In the genomic region with DNA sequence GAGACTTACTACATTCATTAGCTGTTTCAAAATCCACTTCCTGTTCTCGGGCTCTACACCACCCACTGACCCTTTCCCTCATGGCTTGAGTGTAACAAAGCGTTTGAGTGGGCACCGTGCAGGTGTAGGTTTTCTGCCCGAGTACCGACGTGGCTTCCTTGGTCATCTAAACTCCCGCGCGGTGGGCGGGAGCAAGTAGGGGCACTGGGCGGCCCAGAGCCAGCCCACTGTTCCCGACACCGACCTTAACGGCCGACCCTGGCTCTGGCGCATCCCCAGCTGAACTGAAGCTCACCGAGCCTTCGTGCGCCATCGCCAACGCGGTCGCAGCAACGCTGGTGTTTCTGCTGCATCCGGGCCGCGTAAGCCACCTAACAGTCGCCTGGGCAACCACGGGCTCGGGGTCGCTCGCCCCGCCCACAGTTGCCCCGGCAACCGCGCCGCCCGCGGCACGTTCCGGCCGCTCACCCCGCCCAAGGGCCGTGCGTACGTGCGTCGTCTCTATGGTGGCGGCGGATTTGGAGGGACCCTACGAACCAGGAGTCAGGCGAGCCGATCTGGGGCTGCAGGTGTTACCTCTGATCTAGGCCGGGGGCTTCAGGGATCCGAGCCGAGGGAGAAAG, we compare ENCODE assay signal across 1 cellular context.
A peak's percentile ranks its signal among the peaks of the same experiment; 100 is the strongest.
TF ChIP-seq lines count a peak whose summit lies in the region.

A gene (minus strand): TSS at position 372 of the 623 bp plus-strand sequence. CDS start 59 bp downstream, at position 313.
A gene with protein sequence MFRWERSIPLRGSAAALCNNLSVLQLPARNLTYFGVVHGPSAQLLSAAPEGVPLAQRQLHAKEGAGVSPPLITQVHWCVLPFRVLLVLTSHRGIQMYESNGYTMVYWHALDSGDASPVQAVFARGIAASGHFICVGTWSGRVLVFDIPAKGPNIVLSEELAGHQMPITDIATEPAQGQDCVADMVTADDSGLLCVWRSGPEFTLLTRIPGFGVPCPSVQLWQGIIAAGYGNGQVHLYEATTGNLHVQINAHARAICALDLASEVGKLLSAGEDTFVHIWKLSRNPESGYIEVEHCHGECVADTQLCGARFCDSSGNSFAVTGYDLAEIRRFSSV (plus strand): TSS at position 483 of the 623 bp plus-strand sequence. CDS start 424 bp downstream, outside the sequence.

TF ChIP-seq in K562, 482 proteins besides CTCF, POLR2A, EP300 and RAD21 (continued from another document and continues in another):
- TF ChIP-seq, protein P1, sequence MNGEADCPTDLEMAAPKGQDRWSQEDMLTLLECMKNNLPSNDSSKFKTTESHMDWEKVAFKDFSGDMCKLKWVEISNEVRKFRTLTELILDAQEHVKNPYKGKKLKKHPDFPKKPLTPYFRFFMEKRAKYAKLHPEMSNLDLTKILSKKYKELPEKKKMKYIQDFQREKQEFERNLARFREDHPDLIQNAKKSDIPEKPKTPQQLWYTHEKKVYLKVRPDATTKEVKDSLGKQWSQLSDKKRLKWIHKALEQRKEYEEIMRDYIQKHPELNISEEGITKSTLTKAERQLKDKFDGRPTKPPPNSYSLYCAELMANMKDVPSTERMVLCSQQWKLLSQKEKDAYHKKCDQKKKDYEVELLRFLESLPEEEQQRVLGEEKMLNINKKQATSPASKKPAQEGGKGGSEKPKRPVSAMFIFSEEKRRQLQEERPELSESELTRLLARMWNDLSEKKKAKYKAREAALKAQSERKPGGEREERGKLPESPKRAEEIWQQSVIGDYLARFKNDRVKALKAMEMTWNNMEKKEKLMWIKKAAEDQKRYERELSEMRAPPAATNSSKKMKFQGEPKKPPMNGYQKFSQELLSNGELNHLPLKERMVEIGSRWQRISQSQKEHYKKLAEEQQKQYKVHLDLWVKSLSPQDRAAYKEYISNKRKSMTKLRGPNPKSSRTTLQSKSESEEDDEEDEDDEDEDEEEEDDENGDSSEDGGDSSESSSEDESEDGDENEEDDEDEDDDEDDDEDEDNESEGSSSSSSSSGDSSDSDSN (IDR thresholded peaks at IDR 0.05; ENCODE audit: borderline replicate concordance in 1 of 2, low read depth in 2 of 2, low read length in 2 of 2) = no peak
- TF ChIP-seq SLC30A9 (CRISPR knock-in tag; IDR thresholded peaks at IDR 0.05) (no peak), NR3C1 (CRISPR knock-in tag; IDR thresholded peaks at IDR 0.05) (no peak), FOXA1 (IDR thresholded peaks at IDR 0.05; ENCODE audit: borderline replicate concordance) (no peak), STAG1 (CRISPR knock-in tag; IDR thresholded peaks at IDR 0.05; ENCODE audit: borderline replicate concordance) (no peak), KLF1 (tag; IDR thresholded peaks at IDR 0.05) (peak; percentile 35; the same call in 1 of the 2 replicates), GATA2 (CRISPR knock-in tag; IDR thresholded peaks at IDR 0.05) (no peak), ERF (CRISPR knock-in tag; IDR thresholded peaks at IDR 0.05) (peak; percentile 62; the same call in 1 of the 2 replicates), NR2C2 (CRISPR knock-in tag; IDR thresholded peaks at IDR 0.05) (no peak), NR2C2 (tag; IDR thresholded peaks at IDR 0.05) (peak; percentile 40; the same call in 1 of the 2 replicates), TGIF2 (CRISPR knock-in tag; IDR thresholded peaks at IDR 0.05) (no peak), EGR1 (conservative IDR thresholded peaks at IDR 0.05) (peak; percentile 69), NFATC3 (IDR thresholded peaks at IDR 0.05) (no peak), SIN3B (IDR thresholded peaks at IDR 0.05; ENCODE audit: low read depth) (no peak), GABPB1 (CRISPR knock-in tag; IDR thresholded peaks at IDR 0.05) (peak; percentile 70; the same call in 1 of the 2 replicates), BRF1 (IDR thresholded peaks at IDR 0.05; ENCODE audit: borderline replicate concordance, extremely low read depth, insufficient read length) (no peak), RAD51 (IDR thresholded peaks at IDR 0.05; ENCODE audit: borderline replicate concordance, low read depth) (no peak), MTA1 (IDR thresholded peaks at IDR 0.05; ENCODE audit: borderline replicate concordance) (no peak), ZNF717 (CRISPR knock-in tag; IDR thresholded peaks at IDR 0.05) (no peak), MAZ (CRISPR knock-in tag; conservative IDR thresholded peaks at IDR 0.05 in 1 of 2, IDR thresholded peaks at IDR 0.05 in 1 of 2) (peak in 1 of 2 experiments; percentile 13; a peak in 3 of 4 replicates), YY1 (IDR thresholded peaks at IDR 0.05; ENCODE audit: borderline replicate concordance in 1 of 3, control insufficient read depth in 1 of 3, extremely low read depth in 1 of 3, insufficient read depth in 3 of 3, insufficient read length in 1 of 3, insufficient replicate concordance in 2 of 3, low read depth in 1 of 3, low read length in 2 of 3) (peak in 1 of 3 experiments; percentile 9), ETS2 (tag; IDR thresholded peaks at IDR 0.05; ENCODE audit: borderline replicate concordance, poor library complexity, severe bottlenecking) (no peak)
- TF ChIP-seq, protein P2, sequence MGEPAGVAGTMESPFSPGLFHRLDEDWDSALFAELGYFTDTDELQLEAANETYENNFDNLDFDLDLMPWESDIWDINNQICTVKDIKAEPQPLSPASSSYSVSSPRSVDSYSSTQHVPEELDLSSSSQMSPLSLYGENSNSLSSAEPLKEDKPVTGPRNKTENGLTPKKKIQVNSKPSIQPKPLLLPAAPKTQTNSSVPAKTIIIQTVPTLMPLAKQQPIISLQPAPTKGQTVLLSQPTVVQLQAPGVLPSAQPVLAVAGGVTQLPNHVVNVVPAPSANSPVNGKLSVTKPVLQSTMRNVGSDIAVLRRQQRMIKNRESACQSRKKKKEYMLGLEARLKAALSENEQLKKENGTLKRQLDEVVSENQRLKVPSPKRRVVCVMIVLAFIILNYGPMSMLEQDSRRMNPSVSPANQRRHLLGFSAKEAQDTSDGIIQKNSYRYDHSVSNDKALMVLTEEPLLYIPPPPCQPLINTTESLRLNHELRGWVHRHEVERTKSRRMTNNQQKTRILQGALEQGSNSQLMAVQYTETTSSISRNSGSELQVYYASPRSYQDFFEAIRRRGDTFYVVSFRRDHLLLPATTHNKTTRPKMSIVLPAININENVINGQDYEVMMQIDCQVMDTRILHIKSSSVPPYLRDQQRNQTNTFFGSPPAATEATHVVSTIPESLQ (CRISPR knock-in tag; IDR thresholded peaks at IDR 0.05) = 0 out of 2 replicates have a peak, but pooled peaks have one; percentile 59
- TF ChIP-seq, protein P3, sequence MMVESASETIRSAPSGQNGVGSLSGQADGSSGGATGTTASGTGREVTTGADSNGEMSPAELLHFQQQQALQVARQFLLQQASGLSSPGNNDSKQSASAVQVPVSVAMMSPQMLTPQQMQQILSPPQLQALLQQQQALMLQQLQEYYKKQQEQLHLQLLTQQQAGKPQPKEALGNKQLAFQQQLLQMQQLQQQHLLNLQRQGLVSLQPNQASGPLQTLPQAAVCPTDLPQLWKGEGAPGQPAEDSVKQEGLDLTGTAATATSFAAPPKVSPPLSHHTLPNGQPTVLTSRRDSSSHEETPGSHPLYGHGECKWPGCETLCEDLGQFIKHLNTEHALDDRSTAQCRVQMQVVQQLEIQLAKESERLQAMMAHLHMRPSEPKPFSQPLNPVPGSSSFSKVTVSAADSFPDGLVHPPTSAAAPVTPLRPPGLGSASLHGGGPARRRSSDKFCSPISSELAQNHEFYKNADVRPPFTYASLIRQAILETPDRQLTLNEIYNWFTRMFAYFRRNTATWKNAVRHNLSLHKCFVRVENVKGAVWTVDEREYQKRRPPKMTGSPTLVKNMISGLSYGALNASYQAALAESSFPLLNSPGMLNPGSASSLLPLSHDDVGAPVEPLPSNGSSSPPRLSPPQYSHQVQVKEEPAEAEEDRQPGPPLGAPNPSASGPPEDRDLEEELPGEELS (CRISPR knock-in tag; IDR thresholded peaks at IDR 0.05; ENCODE audit: borderline replicate concordance) = peak; percentile 73; the same call in 1 of the 2 replicates
- TF ChIP-seq, protein P4, sequence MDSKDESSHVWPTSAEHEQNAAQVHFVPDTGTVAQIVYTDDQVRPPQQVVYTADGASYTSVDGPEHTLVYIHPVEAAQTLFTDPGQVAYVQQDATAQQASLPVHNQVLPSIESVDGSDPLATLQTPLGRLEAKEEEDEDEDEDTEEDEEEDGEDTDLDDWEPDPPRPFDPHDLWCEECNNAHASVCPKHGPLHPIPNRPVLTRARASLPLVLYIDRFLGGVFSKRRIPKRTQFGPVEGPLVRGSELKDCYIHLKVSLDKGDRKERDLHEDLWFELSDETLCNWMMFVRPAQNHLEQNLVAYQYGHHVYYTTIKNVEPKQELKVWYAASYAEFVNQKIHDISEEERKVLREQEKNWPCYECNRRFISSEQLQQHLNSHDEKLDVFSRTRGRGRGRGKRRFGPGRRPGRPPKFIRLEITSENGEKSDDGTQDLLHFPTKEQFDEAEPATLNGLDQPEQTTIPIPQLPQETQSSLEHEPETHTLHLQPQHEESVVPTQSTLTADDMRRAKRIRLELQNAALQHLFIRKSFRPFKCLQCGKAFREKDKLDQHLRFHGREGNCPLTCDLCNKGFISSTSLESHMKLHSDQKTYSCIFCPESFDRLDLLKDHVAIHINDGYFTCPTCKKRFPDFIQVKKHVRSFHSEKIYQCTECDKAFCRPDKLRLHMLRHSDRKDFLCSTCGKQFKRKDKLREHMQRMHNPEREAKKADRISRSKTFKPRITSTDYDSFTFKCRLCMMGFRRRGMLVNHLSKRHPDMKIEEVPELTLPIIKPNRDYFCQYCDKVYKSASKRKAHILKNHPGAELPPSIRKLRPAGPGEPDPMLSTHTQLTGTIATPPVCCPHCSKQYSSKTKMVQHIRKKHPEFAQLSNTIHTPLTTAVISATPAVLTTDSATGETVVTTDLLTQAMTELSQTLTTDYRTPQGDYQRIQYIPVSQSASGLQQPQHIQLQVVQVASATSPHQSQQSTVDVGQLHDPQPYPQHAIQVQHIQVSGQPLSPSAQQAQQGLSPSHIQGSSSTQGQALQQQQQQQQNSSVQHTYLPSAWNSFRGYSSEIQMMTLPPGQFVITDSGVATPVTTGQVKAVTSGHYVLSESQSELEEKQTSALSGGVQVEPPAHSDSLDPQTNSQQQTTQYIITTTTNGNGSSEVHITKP (IDR thresholded peaks at IDR 0.05; ENCODE audit: partially characterized antibody) = no peak
- TF ChIP-seq, protein P5, sequence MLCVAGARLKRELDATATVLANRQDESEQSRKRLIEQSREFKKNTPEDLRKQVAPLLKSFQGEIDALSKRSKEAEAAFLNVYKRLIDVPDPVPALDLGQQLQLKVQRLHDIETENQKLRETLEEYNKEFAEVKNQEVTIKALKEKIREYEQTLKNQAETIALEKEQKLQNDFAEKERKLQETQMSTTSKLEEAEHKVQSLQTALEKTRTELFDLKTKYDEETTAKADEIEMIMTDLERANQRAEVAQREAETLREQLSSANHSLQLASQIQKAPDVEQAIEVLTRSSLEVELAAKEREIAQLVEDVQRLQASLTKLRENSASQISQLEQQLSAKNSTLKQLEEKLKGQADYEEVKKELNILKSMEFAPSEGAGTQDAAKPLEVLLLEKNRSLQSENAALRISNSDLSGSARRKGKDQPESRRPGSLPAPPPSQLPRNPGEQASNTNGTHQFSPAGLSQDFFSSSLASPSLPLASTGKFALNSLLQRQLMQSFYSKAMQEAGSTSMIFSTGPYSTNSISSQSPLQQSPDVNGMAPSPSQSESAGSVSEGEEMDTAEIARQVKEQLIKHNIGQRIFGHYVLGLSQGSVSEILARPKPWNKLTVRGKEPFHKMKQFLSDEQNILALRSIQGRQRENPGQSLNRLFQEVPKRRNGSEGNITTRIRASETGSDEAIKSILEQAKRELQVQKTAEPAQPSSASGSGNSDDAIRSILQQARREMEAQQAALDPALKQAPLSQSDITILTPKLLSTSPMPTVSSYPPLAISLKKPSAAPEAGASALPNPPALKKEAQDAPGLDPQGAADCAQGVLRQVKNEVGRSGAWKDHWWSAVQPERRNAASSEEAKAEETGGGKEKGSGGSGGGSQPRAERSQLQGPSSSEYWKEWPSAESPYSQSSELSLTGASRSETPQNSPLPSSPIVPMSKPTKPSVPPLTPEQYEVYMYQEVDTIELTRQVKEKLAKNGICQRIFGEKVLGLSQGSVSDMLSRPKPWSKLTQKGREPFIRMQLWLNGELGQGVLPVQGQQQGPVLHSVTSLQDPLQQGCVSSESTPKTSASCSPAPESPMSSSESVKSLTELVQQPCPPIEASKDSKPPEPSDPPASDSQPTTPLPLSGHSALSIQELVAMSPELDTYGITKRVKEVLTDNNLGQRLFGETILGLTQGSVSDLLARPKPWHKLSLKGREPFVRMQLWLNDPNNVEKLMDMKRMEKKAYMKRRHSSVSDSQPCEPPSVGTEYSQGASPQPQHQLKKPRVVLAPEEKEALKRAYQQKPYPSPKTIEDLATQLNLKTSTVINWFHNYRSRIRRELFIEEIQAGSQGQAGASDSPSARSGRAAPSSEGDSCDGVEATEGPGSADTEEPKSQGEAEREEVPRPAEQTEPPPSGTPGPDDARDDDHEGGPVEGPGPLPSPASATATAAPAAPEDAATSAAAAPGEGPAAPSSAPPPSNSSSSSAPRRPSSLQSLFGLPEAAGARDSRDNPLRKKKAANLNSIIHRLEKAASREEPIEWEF (CRISPR knock-in tag; IDR thresholded peaks at IDR 0.05) = no peak
- TF ChIP-seq, protein P6, sequence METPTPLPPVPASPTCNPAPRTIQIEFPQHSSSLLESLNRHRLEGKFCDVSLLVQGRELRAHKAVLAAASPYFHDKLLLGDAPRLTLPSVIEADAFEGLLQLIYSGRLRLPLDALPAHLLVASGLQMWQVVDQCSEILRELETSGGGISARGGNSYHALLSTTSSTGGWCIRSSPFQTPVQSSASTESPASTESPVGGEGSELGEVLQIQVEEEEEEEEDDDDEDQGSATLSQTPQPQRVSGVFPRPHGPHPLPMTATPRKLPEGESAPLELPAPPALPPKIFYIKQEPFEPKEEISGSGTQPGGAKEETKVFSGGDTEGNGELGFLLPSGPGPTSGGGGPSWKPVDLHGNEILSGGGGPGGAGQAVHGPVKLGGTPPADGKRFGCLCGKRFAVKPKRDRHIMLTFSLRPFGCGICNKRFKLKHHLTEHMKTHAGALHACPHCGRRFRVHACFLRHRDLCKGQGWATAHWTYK (CRISPR knock-in tag; IDR thresholded peaks at IDR 0.05) = no peak; the same call in 1 of the 2 replicates
- TF ChIP-seq, protein P7, sequence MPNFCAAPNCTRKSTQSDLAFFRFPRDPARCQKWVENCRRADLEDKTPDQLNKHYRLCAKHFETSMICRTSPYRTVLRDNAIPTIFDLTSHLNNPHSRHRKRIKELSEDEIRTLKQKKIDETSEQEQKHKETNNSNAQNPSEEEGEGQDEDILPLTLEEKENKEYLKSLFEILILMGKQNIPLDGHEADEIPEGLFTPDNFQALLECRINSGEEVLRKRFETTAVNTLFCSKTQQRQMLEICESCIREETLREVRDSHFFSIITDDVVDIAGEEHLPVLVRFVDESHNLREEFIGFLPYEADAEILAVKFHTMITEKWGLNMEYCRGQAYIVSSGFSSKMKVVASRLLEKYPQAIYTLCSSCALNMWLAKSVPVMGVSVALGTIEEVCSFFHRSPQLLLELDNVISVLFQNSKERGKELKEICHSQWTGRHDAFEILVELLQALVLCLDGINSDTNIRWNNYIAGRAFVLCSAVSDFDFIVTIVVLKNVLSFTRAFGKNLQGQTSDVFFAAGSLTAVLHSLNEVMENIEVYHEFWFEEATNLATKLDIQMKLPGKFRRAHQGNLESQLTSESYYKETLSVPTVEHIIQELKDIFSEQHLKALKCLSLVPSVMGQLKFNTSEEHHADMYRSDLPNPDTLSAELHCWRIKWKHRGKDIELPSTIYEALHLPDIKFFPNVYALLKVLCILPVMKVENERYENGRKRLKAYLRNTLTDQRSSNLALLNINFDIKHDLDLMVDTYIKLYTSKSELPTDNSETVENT (CRISPR knock-in tag; IDR thresholded peaks at IDR 0.05) = no peak
- TF ChIP-seq, protein P8, sequence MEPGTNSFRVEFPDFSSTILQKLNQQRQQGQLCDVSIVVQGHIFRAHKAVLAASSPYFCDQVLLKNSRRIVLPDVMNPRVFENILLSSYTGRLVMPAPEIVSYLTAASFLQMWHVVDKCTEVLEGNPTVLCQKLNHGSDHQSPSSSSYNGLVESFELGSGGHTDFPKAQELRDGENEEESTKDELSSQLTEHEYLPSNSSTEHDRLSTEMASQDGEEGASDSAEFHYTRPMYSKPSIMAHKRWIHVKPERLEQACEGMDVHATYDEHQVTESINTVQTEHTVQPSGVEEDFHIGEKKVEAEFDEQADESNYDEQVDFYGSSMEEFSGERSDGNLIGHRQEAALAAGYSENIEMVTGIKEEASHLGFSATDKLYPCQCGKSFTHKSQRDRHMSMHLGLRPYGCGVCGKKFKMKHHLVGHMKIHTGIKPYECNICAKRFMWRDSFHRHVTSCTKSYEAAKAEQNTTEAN (CRISPR knock-in tag; IDR thresholded peaks at IDR 0.05) = no peak
